15 cellular contexts compared by ENCODE assay signal in genomic region chr6:136236491-136237293, GRCh38. TPM values are rescaled to one million over a fixed set of nuclear protein-coding genes. Genes with fewer than 3 reads are reported as not detected.
A peak's percentile ranks its signal among the peaks of the same experiment; 100 is the strongest.
DNase-seq lines count a peak whose midpoint lies in the region; ATAC-seq, FAIRE-seq and TF ChIP-seq lines count a peak whose summit lies in the region.
"Had no signal": no experiment of that assay in that cellular context is flagged by ENCODE, and none has a peak within 500 bp of the region (broad histone marks: within the 10 kb centered on the region; RNA-seq: fewer than 3 reads in every experiment).

No MANE protein-coding gene starts in this region.

- TF ChIP-seq POLR2A in right lobe of liver (IDR thresholded peaks at IDR 0.05) (no peak), HepG2 (IDR thresholded peaks at IDR 0.05; ENCODE audit: insufficient read depth in 1 of 2, low read depth in 2 of 2, low read length in 2 of 2) (no peak), lower leg skin (IDR thresholded peaks at IDR 0.05) (no peak)

- intact Hi-C loops in right lobe of liver (cut with DNase I) (no loop called here), HepG2 (cut with micrococcal nuclease; ENCODE audit: unreplicated experiment) (no loop called here), lower leg skin (cut with DNase I; ENCODE audit: low total_unique reads) (no loop called here)

- CTCF ChIA-PET in HepG2 (lab: Yijun Ruan, JAX; ENCODE audit: low intra/inter-chr PET ratio, low total read pairs) = no interaction called here

- in situ Hi-C loops in HepG2 (cut with HindIII; ENCODE audit: extremely low pct_ligation_motif_present, low pct_unique_long_range_greater_than_20kb) = no loop called here

- H3K4me3 Mint-ChIP-seq in natural killer cell treated with Interleukin-12 subunit alpha and Interleukin-12 subunit beta and Interleukin-15 and Interleukin-18, amount 100 ng/mL, for 72 hours = no peak overlapping the region
- H3K4me3 Mint-ChIP-seq: H9 had no signal

- 48% methylated on average over 9 of the region's 9 CpGs for WGBS in right lobe of liver (ENCODE audit: insufficient coverage, low coverage, low lambda C conversion rate, missing lambda C conversion rate)
- WGBS in HepG2 (ENCODE audit: low lambda C conversion rate) = 92% methylated on average over 9 of the region's 9 CpGs
- WGBS in lower leg skin, 2 donors = 59 to 75% methylated on average over 9 of the region's 9 CpGs

- ATAC-seq in right lobe of liver = peak in 3 of 4 donors; percentile 27 to 43 (median 37)
- ATAC-seq in HepG2 = no peak
- no peak for ATAC-seq in natural killer cell treated with Interleukin-12 subunit alpha and Interleukin-12 subunit beta and Interleukin-15 and Interleukin-18, amount 100 ng/mL, for 72 hours
- no peak for ATAC-seq in GM18873 (IDR thresholded peaks at IDR 0.05; ENCODE audit: low FRiP score, unreplicated experiment)

- POLR2A ChIA-PET in HepG2 (lab: Yijun Ruan, JAX) = interaction anchor here (1.0 to 3.5 kb wide), 3 partner anchors 10 to 53 kb away, joined by 3 to 11 read pairs (median 10); partner anchors contain the start of gene BCLAF1

- BruUV-seq in HepG2 (replicated peaks; lab: Mats Ljungman, UMichigan) = no TSS peak

- DNase-seq in right lobe of liver = no peak
- no peak for DNase-seq in HepG2 (ENCODE audit: low spot score)
- DNase-seq in OCI-M1 (lab: John Stamatoyannopoulos, UW) = peak; percentile 88
- DNase-seq in fibroblast of mammary gland (ENCODE audit: low read depth) = peak; percentile 64
- no peak for DNase-seq in lower leg skin (ENCODE audit: low spot score in 2 of 2)
- DNase-seq in natural killer cell treated with Interleukin-12 subunit alpha and Interleukin-12 subunit beta and Interleukin-15 and Interleukin-18, amount 100 ng/mL, for 72 hours (ENCODE audit: low spot score) = no peak
- DNase-seq: C1 segment of cervical spinal cord; central memory CD4-positive, alpha-beta T cell; effector CD4-positive, alpha-beta T cell; H9; NCI-H2081 treated with DMSO at 0.1 percent for 48 hours; NCI-H524; stimulated activated CD4-positive, alpha-beta T cell treated with anti-CD3 and anti-CD28 coated beads, Interleukin-2, amount 100 ng/mL, for 48 hours had no signal

- no peaks in the 10 kb centered on the region for H3K4me1 Mint-ChIP-seq in natural killer cell treated with Interleukin-12 subunit alpha and Interleukin-12 subunit beta and Interleukin-15 and Interleukin-18, amount 100 ng/mL, for 72 hours (ENCODE audit: low read depth in 2 of 2)

- FAIRE-seq in HepG2 (lab: Jason Lieb, UNC) = no peak
- FAIRE-seq: keratinocyte had no signal

- H3K4me3 ChIP-seq in right lobe of liver = no peak overlapping the region
- no peak overlapping the region for H3K4me3 ChIP-seq in HepG2 (replicated peaks in 1 of 3; ENCODE audit: insufficient read depth in 1 of 3, low read depth in 2 of 3, low read length in 3 of 3)
- H3K4me3 ChIP-seq in fibroblast of mammary gland (ENCODE audit: control insufficient read depth, low read depth, low read length) = no peak overlapping the region
- H3K4me3 ChIP-seq in lower leg skin (ENCODE audit: low read depth, poor library complexity, severe bottlenecking) = no peak overlapping the region

- H3K9me3 ChIP-seq in right lobe of liver (no peaks in the 10 kb centered on the region), HepG2 (ENCODE audit: low read length) (no peaks in the 10 kb centered on the region)

- no peak overlapping the region for H3K27ac Mint-ChIP-seq in natural killer cell treated with Interleukin-12 subunit alpha and Interleukin-12 subunit beta and Interleukin-15 and Interleukin-18, amount 100 ng/mL, for 72 hours

- H3K36me3 Mint-ChIP-seq in natural killer cell treated with Interleukin-12 subunit alpha and Interleukin-12 subunit beta and Interleukin-15 and Interleukin-18, amount 100 ng/mL, for 72 hours = peaks cover 21% of the 10 kb centered on the region

- no peak overlapping the region for H3K4me2 ChIP-seq in HepG2 (ENCODE audit: low read depth, low read length)

- TF ChIP-seq EP300 in HepG2 (IDR thresholded peaks at IDR 0.05; ENCODE audit: low read depth in 2 of 2, low read length in 2 of 2) (no peak), HepG2 (CRISPR knock-in tag; IDR thresholded peaks at IDR 0.05; ENCODE audit: borderline replicate concordance) (no peak)

- TF ChIP-seq CTCF in right lobe of liver (IDR thresholded peaks at IDR 0.05) (no peak), HepG2 (CRISPR knock-in tag; IDR thresholded peaks at IDR 0.05) (no peak), fibroblast of mammary gland (conservative IDR thresholded peaks at IDR 0.05; ENCODE audit: control insufficient read depth, insufficient read depth, low read depth, low read length) (no peak), lower leg skin (IDR thresholded peaks at IDR 0.05) (no peak)

- no peak overlapping the region for H3K27ac ChIP-seq in right lobe of liver
- H3K27ac ChIP-seq in HepG2 (ENCODE audit: extremely low read length, insufficient read depth, low read length) = no peak overlapping the region

- H3K79me2 ChIP-seq in HepG2 (ENCODE audit: insufficient read depth, low read length) = no peaks in the 10 kb centered on the region

- H3K4me1 ChIP-seq in right lobe of liver (no peaks in the 10 kb centered on the region), HepG2 (ENCODE audit: insufficient read depth, low read length) (no peaks in the 10 kb centered on the region)

- no peaks in the 10 kb centered on the region for H4K20me1 ChIP-seq in HepG2 (ENCODE audit: insufficient read depth, low read length)

- H3K36me3 ChIP-seq in right lobe of liver (no peaks in the 10 kb centered on the region), HepG2 (replicated peaks in 1 of 2; ENCODE audit: control insufficient read depth in 1 of 2, insufficient read depth in 2 of 2, low read length in 2 of 2) (peaks cover 2 to 15% of the 10 kb centered on the region in 2 experiments; a peak in 3 of 5 replicates)

- no peak overlapping the region for H2AFZ ChIP-seq in HepG2 (ENCODE audit: low read length)

- H3K9me3 Mint-ChIP-seq in natural killer cell treated with Interleukin-12 subunit alpha and Interleukin-12 subunit beta and Interleukin-15 and Interleukin-18, amount 100 ng/mL, for 72 hours = no peaks in the 10 kb centered on the region
- H3K9me3 Mint-ChIP-seq: H9 had no signal

- H3K27me3 Mint-ChIP-seq in natural killer cell treated with Interleukin-12 subunit alpha and Interleukin-12 subunit beta and Interleukin-15 and Interleukin-18, amount 100 ng/mL, for 72 hours = no peaks in the 10 kb centered on the region

- H3K27me3 ChIP-seq in right lobe of liver (no peaks in the 10 kb centered on the region), HepG2 (ENCODE audit: control insufficient read depth in 1 of 2, insufficient read depth in 2 of 2, low read length in 2 of 2) (no peaks in the 10 kb centered on the region)

- TF ChIP-seq RAD21 in HepG2 (CRISPR knock-in tag; IDR thresholded peaks at IDR 0.05) = no peak

- H3K9ac ChIP-seq in HepG2 (ENCODE audit: insufficient read depth, low read depth, low read length) = no peak overlapping the region

RNA-seq across cellular contexts. Expression of gene MTFR2, which starts 13.4 kb away (rescaled TPM):
- total RNA-seq in right lobe of liver (under 1 TPM in 4 of 6 experiments, not detected in 2; 0.12 to 0.68 (median 0.45) TPM), HepG2 (2016; rRNA removed; fragmentation: Illumina TruSeq; extraction: Trizol) (10.7 and 12.5 TPM in 2 replicates), lower leg skin (1 to 10 TPM in 1 of 4 donors, under 1 TPM in 2, not detected in 1; 0.49 to 1.3 (median 0.76) TPM)
- 4.1 TPM in 2 replicates for total RNA-seq in HepG2 (2016; cell fraction: cytosol; rRNA removed; fragmentation: Illumina TruSeq; extraction: Trizol; ENCODE audit: low read depth)
- total RNA-seq in HepG2 (2016; cell fraction: insoluble cytoplasmic fraction; rRNA removed; fragmentation: Illumina TruSeq; extraction: Trizol) = 9.5 and 12.3 TPM in 2 replicates
- 6.1 and 7.8 TPM in 2 replicates for total RNA-seq in HepG2 (2016; cell fraction: membrane; rRNA removed; fragmentation: Illumina TruSeq; extraction: Trizol)
- total RNA-seq in HepG2 (2016; cell fraction: nucleus; rRNA removed; fragmentation: Illumina TruSeq; extraction: Trizol) = 10.1 and 10.9 TPM in 2 replicates
- polyA plus RNA-seq in HepG2 (2011; rRNA removed) = 5.1 and 6.7 TPM in 2 replicates
- polyA plus RNA-seq in HepG2 (2011; cell fraction: cytosol; rRNA removed) = 3.7 and 5.7 TPM in 2 replicates
- polyA plus RNA-seq in HepG2 (2011; cell fraction: nucleus; rRNA removed) = 2.8 and 5.0 TPM in 2 replicates
- polyA plus RNA-seq in HepG2 (2012) = 2.0 and 4.5 TPM in 2 replicates
- polyA plus RNA-seq in HepG2 (2016; cell fraction: cytosol; fragmentation: Illumina TruSeq; extraction: Trizol; ENCODE audit: low read depth) = 2.5 and 2.9 TPM in 2 replicates
- 16.6 and 19.4 TPM in 2 replicates for polyA plus RNA-seq in HepG2 (2016; cell fraction: insoluble cytoplasmic fraction; fragmentation: Illumina TruSeq; extraction: Trizol; ENCODE audit: low read depth)
- polyA plus RNA-seq in HepG2 (2016; cell fraction: membrane; fragmentation: Illumina TruSeq; extraction: Trizol; ENCODE audit: low read depth) = 3.7 and 4.4 TPM in 2 replicates
- polyA plus RNA-seq in HepG2 (2016; cell fraction: nucleus; fragmentation: Illumina TruSeq; extraction: Trizol; ENCODE audit: insufficient read depth, low read depth) = 14.9 and 16.4 TPM in 2 replicates
- 4.5 and 22.8 TPM in 2 replicates for polyA minus RNA-seq in HepG2 (2011; rRNA and poly(A)+ RNA removed; ENCODE audit: low replicate concordance)
- 1.5 and 2.5 TPM in 2 replicates for polyA minus RNA-seq in HepG2 (2011; cell fraction: cytosol; rRNA and poly(A)+ RNA removed)
- 8.3 and 13.4 TPM in 2 replicates for polyA minus RNA-seq in HepG2 (2011; cell fraction: nucleus; rRNA and poly(A)+ RNA removed)
- total RNA-seq in natural killer cell treated with Interleukin-12 subunit alpha and Interleukin-12 subunit beta and Interleukin-15 and Interleukin-18, amount 100 ng/mL, for 72 hours = 10 to 100 TPM; 14.9 to 26.1 TPM

RNA-seq across cellular contexts. Expression of gene BCLAF1, which starts 53.0 kb away (rescaled TPM):
- 10 to 100 TPM; 30.5 to 57.2 (median 40.6) TPM for total RNA-seq in right lobe of liver
- 292 and 439 TPM in 2 replicates for total RNA-seq in HepG2 (2016; rRNA removed; fragmentation: Illumina TruSeq; extraction: Trizol)
- 20.2 and 21.8 TPM in 2 replicates for total RNA-seq in HepG2 (2016; cell fraction: cytosol; rRNA removed; fragmentation: Illumina TruSeq; extraction: Trizol; ENCODE audit: low read depth)
- total RNA-seq in HepG2 (2016; cell fraction: insoluble cytoplasmic fraction; rRNA removed; fragmentation: Illumina TruSeq; extraction: Trizol) = 277 and 462 TPM in 2 replicates
- total RNA-seq in HepG2 (2016; cell fraction: membrane; rRNA removed; fragmentation: Illumina TruSeq; extraction: Trizol) = 30.3 and 37.3 TPM in 2 replicates
- 318 and 332 TPM in 2 replicates for total RNA-seq in HepG2 (2016; cell fraction: nucleus; rRNA removed; fragmentation: Illumina TruSeq; extraction: Trizol)
- 40.4 and 55.3 TPM in 2 replicates for polyA plus RNA-seq in HepG2 (2011; rRNA removed)
- 15.1 and 21.6 TPM in 2 replicates for polyA plus RNA-seq in HepG2 (2011; cell fraction: cytosol; rRNA removed)
- 55.9 and 61.4 TPM in 2 replicates for polyA plus RNA-seq in HepG2 (2011; cell fraction: nucleus; rRNA removed)
- polyA plus RNA-seq in HepG2 (2012) = 46.3 and 82.3 TPM in 2 replicates
- 3.5 and 3.6 TPM in 2 replicates for polyA plus RNA-seq in HepG2 (2016; cell fraction: cytosol; fragmentation: Illumina TruSeq; extraction: Trizol; ENCODE audit: low read depth)
- 251 and 266 TPM in 2 replicates for polyA plus RNA-seq in HepG2 (2016; cell fraction: insoluble cytoplasmic fraction; fragmentation: Illumina TruSeq; extraction: Trizol; ENCODE audit: low read depth)
- polyA plus RNA-seq in HepG2 (2016; cell fraction: membrane; fragmentation: Illumina TruSeq; extraction: Trizol; ENCODE audit: low read depth) = 7.1 and 11.2 TPM in 2 replicates
- polyA plus RNA-seq in HepG2 (2016; cell fraction: nucleus; fragmentation: Illumina TruSeq; extraction: Trizol; ENCODE audit: insufficient read depth, low read depth) = 153 and 159 TPM in 2 replicates
- polyA minus RNA-seq in HepG2 (2011; rRNA and poly(A)+ RNA removed; ENCODE audit: low replicate concordance) = 71.2 and 104 TPM in 2 replicates
- polyA minus RNA-seq in HepG2 (2011; cell fraction: cytosol; rRNA and poly(A)+ RNA removed) = 64.1 and 70.1 TPM in 2 replicates
- 566 and 662 TPM in 2 replicates for polyA minus RNA-seq in HepG2 (2011; cell fraction: nucleus; rRNA and poly(A)+ RNA removed)
- total RNA-seq in lower leg skin = 100 to 1,000 TPM in 3 of 4 donors, 10 to 100 TPM in 1; 85.0 to 177 (median 104) TPM
- 100 to 1,000 TPM; 200 to 203 TPM for total RNA-seq in natural killer cell treated with Interleukin-12 subunit alpha and Interleukin-12 subunit beta and Interleukin-15 and Interleukin-18, amount 100 ng/mL, for 72 hours

Comparison
In these comparisons a context has a peak if more than half of its experiments do, and no peak if none do; other contexts are left out.
1. ATAC-seq: peak in right lobe of liver (3 of 4); none in HepG2 (single experiment), natural killer cell treated with Interleukin-12 subunit alpha and Interleukin-12 subunit beta and Interleukin-15 and Interleukin-18, amount 100 ng/mL, for 72 hours (0 of 2) and GM18873 (single experiment).
2. DNase-seq: peak in OCI-M1 (single experiment) and fibroblast of mammary gland (single experiment); none in right lobe of liver (0 of 3), HepG2 (single experiment), lower leg skin (0 of 2) and natural killer cell treated with Interleukin-12 subunit alpha and Interleukin-12 subunit beta and Interleukin-15 and Interleukin-18, amount 100 ng/mL, for 72 hours (single experiment).